ENCODE assay signal across 21 cellular contexts in genomic region chr6:137683886-137684285, GRCh38.
"Had no signal": no experiment of that assay in that cellular context is flagged by ENCODE, and none has a peak within 500 bp of the region (broad histone marks: within the 10 kb centered on the region; RNA-seq: fewer than 3 reads in every experiment).

No MANE protein-coding gene starts in this region.

- H3K4me3 ChIP-seq: colonic mucosa, esophagus squamous epithelium, gastrocnemius medialis, heart right ventricle, left lung, lower lobe of right lung, mucosa of descending colon had no signal

- H3K9me3 ChIP-seq: colonic mucosa, esophagus squamous epithelium, gastrocnemius medialis, left lung, lower lobe of right lung, mucosa of descending colon had no signal

- H3K27ac ChIP-seq: colonic mucosa, esophagus squamous epithelium, gastrocnemius medialis, heart right ventricle, left lung, lower lobe of right lung had no signal

- H3K4me1 ChIP-seq: colonic mucosa, gastrocnemius medialis, lower lobe of right lung had no signal

- H3K4me3 Mint-ChIP-seq: dendritic cell treated with granulocyte-macrophage colony-stimulating factor and Interleukin-4, amounts not matched to agents 40 ng/mL and 50 ng/mL, for 4 days; effector memory CD8-positive, alpha-beta T cell; endodermal cell; mesothelial cell of epicardium had no signal

- ATAC-seq: effector memory CD8-positive, alpha-beta T cell; gastrocnemius medialis; heart right ventricle; left cardiac atrium; left lung; left ventricle myocardium superior; lower lobe of right lung; mucosa of descending colon had no signal

- H3K27me3 ChIP-seq: colonic mucosa, esophagus squamous epithelium, gastrocnemius medialis, heart right ventricle, left lung had no signal

- H3K36me3 ChIP-seq: colonic mucosa, esophagus squamous epithelium, gastrocnemius medialis, heart right ventricle, left lung, lower lobe of right lung had no signal

- H3K9me3 Mint-ChIP-seq: dendritic cell treated with granulocyte-macrophage colony-stimulating factor and Interleukin-4, amounts not matched to agents 40 ng/mL and 50 ng/mL, for 4 days; effector memory CD8-positive, alpha-beta T cell had no signal

- H3K27ac Mint-ChIP-seq: dendritic cell treated with granulocyte-macrophage colony-stimulating factor and Interleukin-4, amounts not matched to agents 40 ng/mL and 50 ng/mL, for 4 days; effector memory CD8-positive, alpha-beta T cell; endodermal cell; mesothelial cell of epicardium had no signal

- DNase-seq: colonic mucosa; cortex of kidney; effector CD8-positive, alpha-beta T cell; effector memory CD8-positive, alpha-beta T cell; endodermal cell; esophagus squamous epithelium; foreskin fibroblast; foreskin melanocyte; gastrocnemius medialis; glutamatergic neuron; head of caudate nucleus; heart right ventricle; hippocampal formation; left cardiac atrium; left lung; left ventricle myocardium superior; lower lobe of right lung; mesenchymal stem cell; mucosa of descending colon had no signal

- H3K4me1 Mint-ChIP-seq: endodermal cell had no signal
